1 cellular context compared by ENCODE assay signal in the genomic region with DNA sequence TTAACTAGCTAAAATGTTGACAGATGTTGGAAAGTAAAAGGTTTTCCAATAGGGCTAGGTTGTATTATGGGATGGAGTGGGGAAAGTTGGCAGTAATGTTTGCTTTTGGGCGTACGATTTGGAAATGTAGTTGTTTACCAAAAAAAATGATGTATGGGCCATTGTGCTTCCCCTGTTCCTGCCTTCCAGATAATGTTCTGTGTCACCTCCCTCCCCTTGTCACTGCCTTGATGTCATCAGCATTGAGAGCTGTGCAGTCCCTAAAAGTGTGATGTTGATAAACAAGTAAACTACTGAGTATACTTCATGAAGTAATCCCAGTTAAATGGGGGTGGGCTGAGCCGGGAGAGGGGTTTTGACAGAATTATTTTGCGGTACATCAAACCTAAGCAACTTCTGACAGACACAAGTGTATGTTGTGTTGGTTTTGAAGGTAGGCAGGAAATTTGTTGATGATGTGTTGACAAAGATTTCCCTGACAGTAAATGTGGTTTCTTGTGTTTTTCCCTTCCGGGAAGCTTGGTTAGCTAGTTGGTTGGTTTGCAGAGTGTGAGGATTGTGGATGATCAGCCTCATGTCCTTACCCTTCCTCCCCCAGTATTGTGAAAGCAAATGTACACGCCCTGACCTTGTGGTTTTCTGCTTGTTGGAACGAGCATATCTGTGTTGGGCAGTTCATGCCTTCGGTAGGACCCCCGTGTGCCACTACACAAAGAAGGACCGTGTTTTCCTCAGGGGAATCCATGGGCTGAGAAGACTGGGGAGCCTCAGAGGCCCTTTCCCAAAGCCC.
TF ChIP-seq lines count a peak whose summit lies in the region.

No MANE protein-coding gene starts in this region.

TF ChIP-seq in GM23338, 12 proteins besides CTCF, POLR2A, EP300 and RAD21 (continued from another document):
- TF ChIP-seq, protein P1, sequence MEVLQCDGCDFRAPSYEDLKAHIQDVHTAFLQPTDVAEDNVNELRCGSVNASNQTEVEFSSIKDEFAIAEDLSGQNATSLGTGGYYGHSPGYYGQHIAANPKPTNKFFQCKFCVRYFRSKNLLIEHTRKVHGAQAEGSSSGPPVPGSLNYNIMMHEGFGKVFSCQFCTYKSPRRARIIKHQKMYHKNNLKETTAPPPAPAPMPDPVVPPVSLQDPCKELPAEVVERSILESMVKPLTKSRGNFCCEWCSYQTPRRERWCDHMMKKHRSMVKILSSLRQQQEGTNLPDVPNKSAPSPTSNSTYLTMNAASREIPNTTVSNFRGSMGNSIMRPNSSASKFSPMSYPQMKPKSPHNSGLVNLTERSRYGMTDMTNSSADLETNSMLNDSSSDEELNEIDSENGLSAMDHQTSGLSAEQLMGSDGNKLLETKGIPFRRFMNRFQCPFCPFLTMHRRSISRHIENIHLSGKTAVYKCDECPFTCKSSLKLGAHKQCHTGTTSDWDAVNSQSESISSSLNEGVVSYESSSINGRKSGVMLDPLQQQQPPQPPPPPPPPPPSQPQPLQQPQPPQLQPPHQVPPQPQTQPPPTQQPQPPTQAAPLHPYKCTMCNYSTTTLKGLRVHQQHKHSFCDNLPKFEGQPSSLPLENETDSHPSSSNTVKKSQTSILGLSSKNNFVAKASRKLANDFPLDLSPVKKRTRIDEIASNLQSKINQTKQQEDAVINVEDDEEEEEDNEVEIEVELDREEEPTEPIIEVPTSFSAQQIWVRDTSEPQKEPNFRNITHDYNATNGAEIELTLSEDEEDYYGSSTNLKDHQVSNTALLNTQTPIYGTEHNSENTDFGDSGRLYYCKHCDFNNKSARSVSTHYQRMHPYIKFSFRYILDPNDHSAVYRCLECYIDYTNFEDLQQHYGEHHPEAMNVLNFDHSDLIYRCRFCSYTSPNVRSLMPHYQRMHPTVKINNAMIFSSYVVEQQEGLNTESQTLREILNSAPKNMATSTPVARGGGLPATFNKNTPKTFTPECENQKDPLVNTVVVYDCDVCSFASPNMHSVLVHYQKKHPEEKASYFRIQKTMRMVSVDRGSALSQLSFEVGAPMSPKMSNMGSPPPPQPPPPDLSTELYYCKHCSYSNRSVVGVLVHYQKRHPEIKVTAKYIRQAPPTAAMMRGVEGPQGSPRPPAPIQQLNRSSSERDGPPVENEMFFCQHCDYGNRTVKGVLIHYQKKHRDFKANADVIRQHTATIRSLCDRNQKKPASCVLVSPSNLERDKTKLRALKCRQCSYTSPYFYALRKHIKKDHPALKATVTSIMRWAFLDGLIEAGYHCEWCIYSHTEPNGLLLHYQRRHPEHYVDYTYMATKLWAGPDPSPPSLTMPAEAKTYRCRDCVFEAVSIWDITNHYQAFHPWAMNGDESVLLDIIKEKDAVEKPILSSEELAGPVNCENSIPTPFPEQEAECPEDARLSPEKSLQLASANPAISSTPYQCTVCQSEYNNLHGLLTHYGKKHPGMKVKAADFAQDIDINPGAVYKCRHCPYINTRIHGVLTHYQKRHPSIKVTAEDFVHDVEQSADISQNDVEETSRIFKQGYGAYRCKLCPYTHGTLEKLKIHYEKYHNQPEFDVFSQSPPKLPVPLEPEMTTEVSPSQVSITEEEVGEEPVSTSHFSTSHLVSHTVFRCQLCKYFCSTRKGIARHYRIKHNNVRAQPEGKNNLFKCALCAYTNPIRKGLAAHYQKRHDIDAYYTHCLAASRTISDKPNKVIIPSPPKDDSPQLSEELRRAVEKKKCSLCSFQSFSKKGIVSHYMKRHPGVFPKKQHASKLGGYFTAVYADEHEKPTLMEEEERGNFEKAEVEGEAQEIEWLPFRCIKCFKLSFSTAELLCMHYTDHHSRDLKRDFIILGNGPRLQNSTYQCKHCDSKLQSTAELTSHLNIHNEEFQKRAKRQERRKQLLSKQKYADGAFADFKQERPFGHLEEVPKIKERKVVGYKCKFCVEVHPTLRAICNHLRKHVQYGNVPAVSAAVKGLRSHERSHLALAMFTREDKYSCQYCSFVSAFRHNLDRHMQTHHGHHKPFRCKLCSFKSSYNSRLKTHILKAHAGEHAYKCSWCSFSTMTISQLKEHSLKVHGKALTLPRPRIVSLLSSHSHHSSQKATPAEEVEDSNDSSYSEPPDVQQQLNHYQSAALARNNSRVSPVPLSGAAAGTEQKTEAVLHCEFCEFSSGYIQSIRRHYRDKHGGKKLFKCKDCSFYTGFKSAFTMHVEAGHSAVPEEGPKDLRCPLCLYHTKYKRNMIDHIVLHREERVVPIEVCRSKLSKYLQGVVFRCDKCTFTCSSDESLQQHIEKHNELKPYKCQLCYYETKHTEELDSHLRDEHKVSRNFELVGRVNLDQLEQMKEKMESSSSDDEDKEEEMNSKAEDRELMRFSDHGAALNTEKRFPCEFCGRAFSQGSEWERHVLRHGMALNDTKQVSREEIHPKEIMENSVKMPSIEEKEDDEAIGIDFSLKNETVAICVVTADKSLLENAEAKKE (CRISPR knock-in tag; IDR thresholded peaks at IDR 0.05): no peak
- TF ChIP-seq EZH2 (IDR thresholded peaks at IDR 0.05; ENCODE audit: low read depth, unreplicated experiment) (no peak), STAT1 (IDR thresholded peaks at IDR 0.05; ENCODE audit: unreplicated experiment) (no peak)
- TF ChIP-seq, protein P2, sequence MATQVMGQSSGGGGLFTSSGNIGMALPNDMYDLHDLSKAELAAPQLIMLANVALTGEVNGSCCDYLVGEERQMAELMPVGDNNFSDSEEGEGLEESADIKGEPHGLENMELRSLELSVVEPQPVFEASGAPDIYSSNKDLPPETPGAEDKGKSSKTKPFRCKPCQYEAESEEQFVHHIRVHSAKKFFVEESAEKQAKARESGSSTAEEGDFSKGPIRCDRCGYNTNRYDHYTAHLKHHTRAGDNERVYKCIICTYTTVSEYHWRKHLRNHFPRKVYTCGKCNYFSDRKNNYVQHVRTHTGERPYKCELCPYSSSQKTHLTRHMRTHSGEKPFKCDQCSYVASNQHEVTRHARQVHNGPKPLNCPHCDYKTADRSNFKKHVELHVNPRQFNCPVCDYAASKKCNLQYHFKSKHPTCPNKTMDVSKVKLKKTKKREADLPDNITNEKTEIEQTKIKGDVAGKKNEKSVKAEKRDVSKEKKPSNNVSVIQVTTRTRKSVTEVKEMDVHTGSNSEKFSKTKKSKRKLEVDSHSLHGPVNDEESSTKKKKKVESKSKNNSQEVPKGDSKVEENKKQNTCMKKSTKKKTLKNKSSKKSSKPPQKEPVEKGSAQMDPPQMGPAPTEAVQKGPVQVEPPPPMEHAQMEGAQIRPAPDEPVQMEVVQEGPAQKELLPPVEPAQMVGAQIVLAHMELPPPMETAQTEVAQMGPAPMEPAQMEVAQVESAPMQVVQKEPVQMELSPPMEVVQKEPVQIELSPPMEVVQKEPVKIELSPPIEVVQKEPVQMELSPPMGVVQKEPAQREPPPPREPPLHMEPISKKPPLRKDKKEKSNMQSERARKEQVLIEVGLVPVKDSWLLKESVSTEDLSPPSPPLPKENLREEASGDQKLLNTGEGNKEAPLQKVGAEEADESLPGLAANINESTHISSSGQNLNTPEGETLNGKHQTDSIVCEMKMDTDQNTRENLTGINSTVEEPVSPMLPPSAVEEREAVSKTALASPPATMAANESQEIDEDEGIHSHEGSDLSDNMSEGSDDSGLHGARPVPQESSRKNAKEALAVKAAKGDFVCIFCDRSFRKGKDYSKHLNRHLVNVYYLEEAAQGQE (IDR thresholded peaks at IDR 0.05; ENCODE audit: unreplicated experiment): no peak
